8 cellular contexts compared by ENCODE assay signal in the genomic region with DNA sequence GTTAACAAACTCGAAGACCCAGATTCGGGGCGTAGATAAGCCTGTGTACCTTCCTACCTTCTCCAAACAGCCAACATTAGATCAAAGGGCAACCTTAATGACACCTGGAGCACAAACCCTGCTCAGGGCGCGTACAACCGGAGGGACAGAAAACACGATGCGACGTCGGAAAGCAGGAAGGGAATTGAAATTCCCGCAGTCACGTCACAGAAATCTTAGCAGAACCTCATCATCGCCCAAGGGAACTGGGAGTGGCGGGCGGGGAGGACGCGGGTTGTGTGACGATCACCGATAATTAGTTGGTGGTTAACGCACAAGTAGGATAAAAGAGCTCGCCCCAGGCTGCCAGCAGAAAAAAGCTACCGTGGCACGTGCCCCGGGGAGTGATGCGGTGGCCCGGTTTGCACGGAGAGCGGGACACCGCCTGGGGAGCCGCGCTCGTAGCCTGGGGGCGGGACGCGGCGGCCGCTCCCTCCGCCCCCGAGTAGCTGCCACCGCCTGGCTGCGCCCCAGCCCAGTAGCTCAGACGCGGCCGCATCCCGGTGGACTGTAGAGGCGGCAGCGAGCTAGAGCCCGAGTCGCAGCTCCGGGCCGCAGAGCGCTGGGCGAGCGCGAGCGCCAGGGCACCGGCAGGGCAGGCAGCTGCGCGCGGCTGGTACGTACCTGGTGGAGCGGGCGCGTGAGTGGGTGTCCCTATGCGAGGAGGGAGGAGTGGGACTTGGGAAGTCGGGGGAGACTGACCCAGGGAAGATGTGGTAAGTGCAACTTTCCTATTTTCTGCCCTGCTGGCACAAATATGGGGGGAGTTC.
DNase-seq lines count a peak whose midpoint lies in the region; ATAC-seq and TF ChIP-seq lines count a peak whose summit lies in the region.

A gene with protein sequence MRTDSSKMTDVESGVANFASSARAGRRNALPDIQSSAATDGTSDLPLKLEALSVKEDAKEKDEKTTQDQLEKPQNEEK (plus strand): TSS at position 525 of the 809 bp plus-strand sequence. CDS start 107,390 bp downstream, outside the sequence.

- H3K36me3 Mint-ChIP-seq in nephron (ENCODE audit: low read depth): no peaks in the 10 kb centered on the region

- H3K27ac Mint-ChIP-seq in nephron: no peak within 1 kb of the TSS

- intact Hi-C loops in tibial artery (cut with DNase I; ENCODE audit: low total_unique reads): no loop called here

- H3K27ac ChIP-seq in tibial artery: peak within 1 kb of the TSS in 1 of 2 donors; percentile 16

- H3K4me1 ChIP-seq in tibial artery: peaks cover 0 to 21% (median 14%) of the 10 kb centered on the region in 4 donors

- H3K36me3 ChIP-seq in tibial artery: no peaks in the 10 kb centered on the region

- peak; percentile 86 for ATAC-seq in GM21717 (IDR thresholded peaks at IDR 0.05; ENCODE audit: unreplicated experiment)

- H3K4me3 Mint-ChIP-seq in nephron: peak within 1 kb of the TSS; percentile 84 to 85 (median 84)

- peaks cover 50% of the 10 kb centered on the region for H3K27me3 Mint-ChIP-seq in nephron (ENCODE audit: low read depth)

- peak within 1 kb of the TSS; percentile 52 to 69 for H3K4me3 ChIP-seq in tibial artery

- TF ChIP-seq CTCF in nephron (IDR thresholded peaks at IDR 0.05; ENCODE audit: unreplicated experiment in 3 of 3) (peak; percentile 21 to 41 (median 33)), tibial artery (IDR thresholded peaks at IDR 0.05) (peak; percentile 9 to 37)

- peaks cover under 1% of the 10 kb centered on the region for H3K9me3 Mint-ChIP-seq in nephron

- DNase-seq in DMS79 (lab: John Stamatoyannopoulos, UW): peak; percentile 50
- peak; percentile 78 for DNase-seq in HuH-7 (ENCODE audit: low spot score)
- DNase-seq in OCI-M1 (lab: John Stamatoyannopoulos, UW): peak; percentile 91
- DNase-seq in activated gamma-delta T cell treated with Interleukin-2 at 50 U/mL for 16 hours: peak; percentile 12
- peak; percentile 65 for DNase-seq in foreskin melanocyte
- DNase-seq in tibial artery: peak; percentile 62 to 80

- H3K4me1 Mint-ChIP-seq in nephron: no peaks in the 10 kb centered on the region

- no peaks in the 10 kb centered on the region for H3K9me3 ChIP-seq in tibial artery

- H3K27me3 ChIP-seq in tibial artery: no peaks in the 10 kb centered on the region

Comparison
In these comparisons a context has a peak if more than half of its experiments do, and no peak if none do; other contexts are left out.
1. DNase-seq: peak in every context shown above with its lines; median percentile 91 in OCI-M1; 78 in HuH-7; 71 in tibial artery; 65 in foreskin melanocyte; 50 in DMS79; 12 in activated gamma-delta T cell treated with Interleukin-2 at 50 U/mL for 16 hours.